ENCODE assay signal across 25 cellular contexts in genomic region chr2:48310581-48310980, GRCh38. TPM values are rescaled to one million over a fixed set of nuclear protein-coding genes. Genes with fewer than 3 reads are reported as not detected.
DNase-seq lines count a peak whose midpoint lies in the region; ATAC-seq, FAIRE-seq and TF ChIP-seq lines count a peak whose summit lies in the region.
"Had no signal": no experiment of that assay in that cellular context is flagged by ENCODE, and none has a peak within 500 bp of the region (broad histone marks: within the 10 kb centered on the region; RNA-seq: fewer than 3 reads in every experiment).

No MANE protein-coding gene starts in this region.

- no peak overlapping the region for H3K4me2 ChIP-seq in GM12878 (ENCODE audit: control insufficient read depth, insufficient read depth)
- H3K4me2 ChIP-seq: BLaER1 had no signal

- H3K27ac Mint-ChIP-seq in activated T-cell treated with anti-CD3 and anti-CD28 coated beads, Interleukin-2, amount 50 U/mL, for 72 hours, result peak overlapping the region; percentile 54
- H3K27ac Mint-ChIP-seq in immature natural killer cell, result peak overlapping the region in 5 of 6 donors; percentile 18 to 69 (median 64)

- H3K36me3 Mint-ChIP-seq in activated T-cell treated with anti-CD3 and anti-CD28 coated beads, Interleukin-2, amount 50 U/mL, for 72 hours (ENCODE audit: insufficient read depth in 2 of 2), result peaks cover 9 to 18% of the 10 kb centered on the region in 2 donors
- H3K36me3 Mint-ChIP-seq in immature natural killer cell, result peaks cover 9 to 13% (median 12%) of the 10 kb centered on the region in 3 donors

- H3K27ac ChIP-seq in GM12878 (ENCODE audit: control insufficient read depth, insufficient read depth), result no peak overlapping the region
- H3K27ac ChIP-seq: BLaER1 had no signal

- TF ChIP-seq CTCF in GM12878 (IDR thresholded peaks at IDR 0.05 in 2 of 3, conservative IDR thresholded peaks at IDR 0.05 in 1 of 3; ENCODE audit: control insufficient read depth in 2 of 3, extremely low read depth in 1 of 3, insufficient read depth in 1 of 3, low read depth in 3 of 3, low read length in 3 of 3), result no peak

- peaks cover 18% of the 10 kb centered on the region for H3K4me1 Mint-ChIP-seq in activated T-cell treated with anti-CD3 and anti-CD28 coated beads, Interleukin-2, amount 50 U/mL, for 72 hours (ENCODE audit: low read depth)
- peaks cover 35 to 63% of the 10 kb centered on the region in 2 donors for H3K4me1 Mint-ChIP-seq in immature natural killer cell

- intact Hi-C loops in GM12878 (cut with micrococcal nuclease; ENCODE audit: unreplicated experiment), result no loop called here

- peaks cover 14% of the 10 kb centered on the region for H3K79me2 ChIP-seq in GM12878 (ENCODE audit: control insufficient read depth, insufficient read depth, low read length)

- POLR2A ChIA-PET in GM12878 (lab: Charles Lee), result no interaction called here

- H3K4me3 ChIP-seq in GM12878 (no peak overlapping the region), HAP-1 (no peak overlapping the region)
- H3K4me3 ChIP-seq: BLaER1 had no signal

- RAD21 ChIA-PET in GM12878 (lab: Charles Lee; ENCODE audit: unreplicated experiment), result no interaction called here

- DNase-seq in activated T-cell treated with anti-CD3 and anti-CD28 coated beads, Interleukin-2, amount 50 U/mL, for 72 hours, result no peak
- DNase-seq in activated T-cell treated with anti-CD3 and anti-CD28 coated beads, Interleukin-2, amount 50 U/mL, for 1 hour, result no peak
- DNase-seq in GM12878 (ENCODE audit: low read depth, low spot score) (no peak), immature natural killer cell (no peak), HAP-1 (ENCODE audit: low spot score in 2 of 2) (no peak), pons (ENCODE audit: low spot score) (no peak)
- DNase-seq: 8988T; ACHN; BE2C; C1 segment of cervical spinal cord; CD4-positive, alpha-beta memory T cell; CD4-positive, CD25-positive, alpha-beta regulatory T cell; CD8-positive, alpha-beta memory T cell; COR-L47; DMS 273 treated with DMSO at 0.1 percent for 48 hours; DMS153; DMS53; DMS79; DND-41; EL; GDM1 had no signal

- no peaks in the 10 kb centered on the region for H4K20me1 ChIP-seq in GM12878 (ENCODE audit: control insufficient read depth, insufficient read depth)
- H4K20me1 ChIP-seq: BLaER1 had no signal

- H3K27me3 ChIP-seq in GM12878 (replicated peaks in 1 of 2; ENCODE audit: control insufficient read depth in 2 of 2, insufficient read depth in 2 of 2, low read length in 1 of 2) (no peaks in the 10 kb centered on the region), HAP-1 (ENCODE audit: low read depth) (no peaks in the 10 kb centered on the region)
- H3K27me3 ChIP-seq: BE2C, BLaER1 had no signal

- SMC1A ChIA-PET in GM12878 (lab: Charles Lee; ENCODE audit: uncharacterized antibody, unreplicated experiment), result interaction anchor here (1.4 to 3.3 kb wide), 5 partner anchors 9 to 197 kb away, joined by 3 to 15 read pairs (median 5); no protein-coding TSS in a partner anchor

- no TSS peak for BruUV-seq in GM12878 (replicated peaks; lab: Mats Ljungman, UMichigan)

- H3K36me3 ChIP-seq in GM12878 (ENCODE audit: control insufficient read depth in 2 of 2, insufficient read depth in 2 of 2, low read length in 1 of 2), result no peaks in the 10 kb centered on the region
- no peaks in the 10 kb centered on the region for H3K36me3 ChIP-seq in HAP-1 (replicated peaks)
- H3K36me3 ChIP-seq: BE2C, BLaER1 had no signal

- in situ Hi-C loops in GM12878 (cut with MboI) (no loop called here), HAP-1 (cut with MboI; ENCODE audit: low sequenced_read_pairs) (no loop called here)

- H3K4me3 Mint-ChIP-seq in activated T-cell treated with anti-CD3 and anti-CD28 coated beads, Interleukin-2, amount 50 U/mL, for 72 hours, result no peak overlapping the region
- no peak overlapping the region for H3K4me3 Mint-ChIP-seq in immature natural killer cell
- H3K4me3 Mint-ChIP-seq: CD14-positive monocyte; CD4-positive, alpha-beta memory T cell; CD8-positive, alpha-beta memory T cell had no signal

- no peak for FAIRE-seq in GM12878 (lab: Jason Lieb, UNC)
- FAIRE-seq: GM12891, GM19239 had no signal

- H3K4me1 ChIP-seq in GM12878 (ENCODE audit: control insufficient read depth, insufficient read depth, low read length) (no peaks in the 10 kb centered on the region), HAP-1 (peaks cover 14% of the 10 kb centered on the region)
- H3K4me1 ChIP-seq: BE2C had no signal

- H3K9me3 Mint-ChIP-seq in activated T-cell treated with anti-CD3 and anti-CD28 coated beads, Interleukin-2, amount 50 U/mL, for 72 hours, result peaks cover 6 to 7% of the 10 kb centered on the region in 2 donors
- peaks cover 0 to 6% (median 0%) of the 10 kb centered on the region in 6 donors for H3K9me3 Mint-ChIP-seq in immature natural killer cell

- TF ChIP-seq EP300 in GM12878 (IDR thresholded peaks at IDR 0.05; ENCODE audit: borderline replicate concordance in 1 of 2, control insufficient read depth in 1 of 2, low read depth in 2 of 2, low read length in 2 of 2), result no peak

- TF ChIP-seq POLR2A in GM12878 (IDR thresholded peaks at IDR 0.05; ENCODE audit: low read depth, low read length), result no peak

- CTCF ChIA-PET in GM12878 (lab: Yijun Ruan, JAX), result interaction anchor here (1.2 to 2.5 kb wide), 2 partner anchors 33 to 110 kb away, joined by 3 to 5 read pairs; no protein-coding TSS in a partner anchor

- H3K27me3 Mint-ChIP-seq in activated T-cell treated with anti-CD3 and anti-CD28 coated beads, Interleukin-2, amount 50 U/mL, for 72 hours (ENCODE audit: low read depth), result no peaks in the 10 kb centered on the region
- H3K27me3 Mint-ChIP-seq in immature natural killer cell (ENCODE audit: low read depth in 3 of 3), result peaks cover 9 to 16% (median 13%) of the 10 kb centered on the region in 3 donors
- H3K27me3 Mint-ChIP-seq: CD4-positive, alpha-beta memory T cell; CD8-positive, alpha-beta memory T cell had no signal

- no peak for ATAC-seq in activated T-cell treated with anti-CD3 and anti-CD28 coated beads, Interleukin-2, amount 50 U/mL, for 72 hours (replicated peaks in 1 of 2)
- no peak for ATAC-seq in GM12878

- TF ChIP-seq RAD21 in GM12878 (IDR thresholded peaks at IDR 0.05; ENCODE audit: insufficient read depth, low read depth, low read length), result no peak

- H3K9me3 ChIP-seq in GM12878 (replicated peaks; ENCODE audit: control insufficient read depth, insufficient read depth, low read length) (peaks cover 3% of the 10 kb centered on the region), HAP-1 (no peaks in the 10 kb centered on the region; the same call in 1 of the 2 replicates)
- H3K9me3 ChIP-seq: BE2C had no signal

- H3K9ac ChIP-seq in GM12878 (ENCODE audit: control insufficient read depth, insufficient read depth, low read length), result no peak overlapping the region
- H3K9ac ChIP-seq: BLaER1 had no signal

- no peak overlapping the region for H2AFZ ChIP-seq in GM12878 (ENCODE audit: control insufficient read depth, low read depth, low read length)

TF ChIP-seq in GM12878, 131 proteins besides CTCF, POLR2A, EP300 and RAD21:
- TF ChIP-seq JUNB (IDR thresholded peaks at IDR 0.05) (no peak), CBX5 (IDR thresholded peaks at IDR 0.05; ENCODE audit: low read depth) (0 out of 2 replicates have a peak, but pooled peaks have one; percentile 33)

RNA-seq across cellular contexts. Expression of gene FOXN2, which starts 3.9 kb away (rescaled TPM):
- total RNA-seq in activated T-cell treated with anti-CD3 and anti-CD28 coated beads, Interleukin-2, amount 50 U/mL, for 72 hours, result 10 to 100 TPM; 33.7 to 36.4 TPM
- 46.2 and 53.4 TPM in 2 replicates for total RNA-seq in GM12878 (2013; cell fraction: nucleolus; rRNA removed)
- total RNA-seq in GM12878 (2014; rRNA removed), result 32.5 and 36.6 TPM in 2 replicates
- 34.4 and 34.7 TPM in 2 replicates for total RNA-seq in GM12878 (2014; rRNA removed; fragmentation: Illumina TruSeq; extraction: Trizol)
- total RNA-seq in GM12878 (2021), result 26.6 and 29.9 TPM in 2 replicates
- polyA plus RNA-seq in GM12878 (2011; ENCODE audit: low read depth), result 4.8 TPM
- polyA plus RNA-seq in GM12878 (2011; rRNA removed), result 28.7 and 36.0 TPM in 2 replicates
- polyA plus RNA-seq in GM12878 (2011; cell fraction: cytosol; rRNA removed), result 13.0 and 15.2 TPM in 2 replicates
- polyA plus RNA-seq in GM12878 (2011; cell fraction: nucleus; rRNA removed), result 13.7 and 14.3 TPM in 2 replicates
- polyA plus RNA-seq in GM12878 (2012), result 6.2 and 9.2 TPM in 2 replicates
- polyA plus RNA-seq in GM12878 (2014; fragmentation: Illumina TruSeq; extraction: Trizol), result 26.5 and 27.0 TPM in 2 replicates
- polyA plus RNA-seq in GM12878 (2014; fragmentation: Nextera tagmentation; extraction: Ambion mirVana), result 10 to 100 TPM in 1 of 2 experiments, 1 to 10 TPM in 1; 10.0 to 27.4 TPM
- 10.8 and 12.7 TPM in 2 replicates for polyA plus RNA-seq in GM12878 (2014; rRNA removed)
- 10 to 100 TPM; 29.7 to 30.4 TPM for polyA plus RNA-seq in GM12878 (2016; fragmentation: Nextera tagmentation; extraction: Ambion mirVana)
- polyA minus RNA-seq in GM12878 (2011; rRNA and poly(A)+ RNA removed), result 37.4 and 53.0 TPM in 2 replicates
- polyA minus RNA-seq in GM12878 (2011; cell fraction: cytosol; rRNA and poly(A)+ RNA removed), result 15.3 and 19.9 TPM in 2 replicates
- 19.0 and 30.0 TPM in 2 replicates for polyA minus RNA-seq in GM12878 (2011; cell fraction: nucleus; rRNA and poly(A)+ RNA removed)
- 10 to 100 TPM; 20.6 to 50.8 (median 42.2) TPM for polyA plus RNA-seq in immature natural killer cell
